In genomic region chr22:46800102-46800857, GRCh38 we compare ENCODE assay signal across 32 cellular contexts. TPM values are rescaled to one million over a fixed set of nuclear protein-coding genes. Genes with fewer than 3 reads are reported as not detected.
DNase-seq lines count a peak whose midpoint lies in the region; ATAC-seq, FAIRE-seq and TF ChIP-seq lines count a peak whose summit lies in the region.
"Had no signal": no experiment of that assay in that cellular context is flagged by ENCODE, and none has a peak within 500 bp of the region (broad histone marks: within the 10 kb centered on the region; RNA-seq: fewer than 3 reads in every experiment).

No MANE protein-coding gene starts in this region.

- CTCF ChIA-PET in naive thymus-derived CD4-positive, alpha-beta T cell (lab: Charles Lee) = interaction anchor here (0.9 to 6.5 kb wide), 7 partner anchors 9 to 433 kb away, joined by 3 to 70 read pairs (median 4); partner anchors contain the start of gene CERK

- FAIRE-seq in HTR-8/SVneo (lab: Jason Lieb, UNC) = no peak
- FAIRE-seq: GM19239, pancreas, RCC 7860 had no signal

- H3K4me3 ChIP-seq in coronary artery (no peak overlapping the region), thyroid gland (replicated peaks in 1 of 3) (no peak overlapping the region)
- H3K4me3 ChIP-seq in naive thymus-derived CD4-positive, alpha-beta T cell (ENCODE audit: low read length) = no peak overlapping the region
- H3K4me3 ChIP-seq: dorsolateral prefrontal cortex, gastrocnemius medialis, pancreas, smooth muscle cell, tibial nerve had no signal

- peaks cover 48% of the 10 kb centered on the region for H3K36me3 Mint-ChIP-seq in activated CD4-positive, alpha-beta T cell treated with anti-CD3 and anti-CD28 coated beads, Interleukin-2, amount 10 ng/mL, durations not matched to agents 24 days and 14 days (ENCODE audit: low read depth)
- peaks cover 8 to 32% (median 12%) of the 10 kb centered on the region in 5 donors for H3K36me3 Mint-ChIP-seq in naive thymus-derived CD4-positive, alpha-beta T cell

- H3K27me3 ChIP-seq in naive thymus-derived CD4-positive, alpha-beta T cell (ENCODE audit: control insufficient read depth in 2 of 2, insufficient read depth in 2 of 2, low read length in 2 of 2) = no peaks in the 10 kb centered on the region
- no peaks in the 10 kb centered on the region for H3K27me3 ChIP-seq in thyroid gland
- H3K27me3 ChIP-seq: dorsolateral prefrontal cortex, gastrocnemius medialis, pancreas, tibial nerve had no signal

- H3K27ac ChIP-seq in coronary artery = no peak overlapping the region
- no peak overlapping the region for H3K27ac ChIP-seq in naive thymus-derived CD4-positive, alpha-beta T cell (ENCODE audit: low read depth, low read length)
- H3K27ac ChIP-seq in thyroid gland = peak overlapping the region in 2 of 3 donors; percentile 62 to 66
- H3K27ac ChIP-seq: 22Rv1, C4-2B, gastrocnemius medialis, pancreas had no signal

- POLR2A ChIA-PET in naive thymus-derived CD4-positive, alpha-beta T cell (lab: Charles Lee) = interaction anchor here (0.6 to 1.2 kb wide), 4 partner anchors 9 to 87 kb away, joined by 3 to 5 read pairs (median 3); partner anchors contain the start of gene TBC1D22A

- TF ChIP-seq CTCF in coronary artery (IDR thresholded peaks at IDR 0.05) (no peak), thyroid gland (IDR thresholded peaks at IDR 0.05) (no peak)

- no peak for ATAC-seq in naive thymus-derived CD4-positive, alpha-beta T cell
- ATAC-seq in GM19452 (IDR thresholded peaks at IDR 0.05; ENCODE audit: unreplicated experiment) = no peak
- ATAC-seq: activated CD4-positive, alpha-beta T cell treated with anti-CD3 and anti-CD28 coated beads for 36 hours; activated T-cell treated with anti-CD3 and anti-CD28 coated beads, Interleukin-2, amount 50 U/mL, for 4 hours; gastrocnemius medialis; pancreas had no signal

- no peaks in the 10 kb centered on the region for H3K9me3 Mint-ChIP-seq in activated CD4-positive, alpha-beta T cell treated with anti-CD3 and anti-CD28 coated beads, Interleukin-2, amount 10 ng/mL, durations not matched to agents 24 days and 14 days
- H3K9me3 Mint-ChIP-seq in naive thymus-derived CD4-positive, alpha-beta T cell = no peaks in the 10 kb centered on the region
- H3K9me3 Mint-ChIP-seq: activated T-cell treated with anti-CD3 and anti-CD28 coated beads, Interleukin-2, amount 50 U/mL, for 4 hours; central memory CD8-positive, alpha-beta T cell; nephron progenitor cell had no signal

- peak overlapping the region; percentile 2 for H3K27ac Mint-ChIP-seq in activated CD4-positive, alpha-beta T cell treated with anti-CD3 and anti-CD28 coated beads, Interleukin-2, amount 10 ng/mL, durations not matched to agents 24 days and 14 days
- H3K27ac Mint-ChIP-seq in naive thymus-derived CD4-positive, alpha-beta T cell = peak overlapping the region in 5 of 9 donors; percentile 11 to 73 (median 48)
- H3K27ac Mint-ChIP-seq: activated CD4-positive, alpha-beta T cell treated with anti-CD3 and anti-CD28 coated beads for 36 hours; nephron progenitor cell had no signal

- WGBS in thyroid gland, 2 donors = 96 to 97% methylated on average over 19 of the region's 19 CpGs

- H3K36me3 ChIP-seq in naive thymus-derived CD4-positive, alpha-beta T cell (ENCODE audit: control insufficient read depth in 2 of 3, insufficient read depth in 3 of 3, low read length in 3 of 3) = peaks cover 6 to 67% (median 16%) of the 10 kb centered on the region in 3 experiments
- peaks cover 0 to 10% of the 10 kb centered on the region in 2 donors for H3K36me3 ChIP-seq in thyroid gland

- peaks cover 8 to 9% of the 10 kb centered on the region in 2 donors for H3K4me1 ChIP-seq in naive thymus-derived CD4-positive, alpha-beta T cell (ENCODE audit: control insufficient read depth in 2 of 2, insufficient read depth in 2 of 2, low read length in 2 of 2)
- peaks cover 27 to 33% of the 10 kb centered on the region in 2 donors for H3K4me1 ChIP-seq in thyroid gland
- H3K4me1 ChIP-seq: pancreas had no signal

- no peak overlapping the region for H3K4me3 Mint-ChIP-seq in activated CD4-positive, alpha-beta T cell treated with anti-CD3 and anti-CD28 coated beads, Interleukin-2, amount 10 ng/mL, durations not matched to agents 24 days and 14 days
- no peak overlapping the region for H3K4me3 Mint-ChIP-seq in naive thymus-derived CD4-positive, alpha-beta T cell
- H3K4me3 Mint-ChIP-seq: activated CD4-positive, alpha-beta T cell treated with anti-CD3 and anti-CD28 coated beads for 36 hours; activated T-cell treated with anti-CD3 and anti-CD28 coated beads, Interleukin-2, amount 50 U/mL, for 4 hours; central memory CD8-positive, alpha-beta T cell; nephron progenitor cell had no signal

- intact Hi-C loops in activated CD4-positive, alpha-beta T cell treated with anti-CD3 and anti-CD28 coated beads, Interleukin-2, amount 10 ng/mL, durations not matched to agents 24 days and 14 days (cut with micrococcal nuclease) = no loop called here
- intact Hi-C loops in naive thymus-derived CD4-positive, alpha-beta T cell (cut with micrococcal nuclease) = loop anchor here in 1 of 2 donors (5.0 kb wide), 1 partner anchor 118 kb away; no protein-coding TSS in a partner anchor
- intact Hi-C loops in thyroid gland (cut with DNase I) = loop anchor here (5.0 to 10.0 kb wide), 2 partner anchors 43 to 225 kb away; no protein-coding TSS in a partner anchor

- peaks cover 20% of the 10 kb centered on the region for H3K4me1 Mint-ChIP-seq in activated CD4-positive, alpha-beta T cell treated with anti-CD3 and anti-CD28 coated beads, Interleukin-2, amount 10 ng/mL, durations not matched to agents 24 days and 14 days
- H3K4me1 Mint-ChIP-seq in naive thymus-derived CD4-positive, alpha-beta T cell = peaks cover 11 to 48% (median 34%) of the 10 kb centered on the region in 7 donors

- TF ChIP-seq POLR2A in thyroid gland (IDR thresholded peaks at IDR 0.05) = no peak

- no peaks in the 10 kb centered on the region for H3K9me3 ChIP-seq in naive thymus-derived CD4-positive, alpha-beta T cell (ENCODE audit: control insufficient read depth in 2 of 3, low read length in 3 of 3)
- H3K9me3 ChIP-seq in thyroid gland = no peaks in the 10 kb centered on the region
- H3K9me3 ChIP-seq: gastrocnemius medialis, pancreas, tibial nerve had no signal

- peak; percentile 50 for DNase-seq in activated CD4-positive, alpha-beta T cell treated with anti-CD3 and anti-CD28 coated beads, Interleukin-2, amount 10 ng/mL, durations not matched to agents 24 days and 14 days
- DNase-seq in activated CD4-positive, alpha-beta T cell treated with anti-CD3 and anti-CD28 coated beads, Interleukin-2, amount 50 U/mL, for 4 hours = no peak
- DNase-seq in coronary artery (ENCODE audit: low spot score) (peak; percentile 55), thyroid gland (no peak), HTR-8/SVneo (ENCODE audit: insufficient read length, low spot score) (no peak)
- no peak for DNase-seq in naive thymus-derived CD4-positive, alpha-beta T cell
- DNase-seq in effector CD8-positive, alpha-beta T cell (lab: John Stamatoyannopoulos, UW) = no peak
- DNase-seq: activated CD4-positive, alpha-beta T cell treated with anti-CD3 and anti-CD28 coated beads for 36 hours; activated naive CD4-positive, alpha-beta T cell treated with Interleukin-2 at 50 U/mL for 16 hours; activated T-cell treated with anti-CD3 and anti-CD28 coated beads, Interleukin-2, amount 50 U/mL, for 4 hours; gastrocnemius medialis; KG1; mammary epithelial cell; NCI-H1092 treated with DMSO at 0.1 percent for 48 hours; NCI-H187; NCI-H2171; NCI-H510A; nephron progenitor cell; retina; SHP77 treated with DMSO at 0.1 percent for 48 hours; stimulated activated CD4-positive, alpha-beta T cell treated with anti-CD3 and anti-CD28 coated beads, Interleukin-1b, Interleukin-23, amount 100 ng/mL, for 48 hours; T-helper 9 cell had no signal

- H3K27me3 Mint-ChIP-seq in activated CD4-positive, alpha-beta T cell treated with anti-CD3 and anti-CD28 coated beads, Interleukin-2, amount 10 ng/mL, durations not matched to agents 24 days and 14 days = no peaks in the 10 kb centered on the region
- no peaks in the 10 kb centered on the region for H3K27me3 Mint-ChIP-seq in naive thymus-derived CD4-positive, alpha-beta T cell
- H3K27me3 Mint-ChIP-seq: activated CD4-positive, alpha-beta T cell treated with anti-CD3 and anti-CD28 coated beads for 36 hours; central memory CD8-positive, alpha-beta T cell had no signal

RNA-seq across cellular contexts. Expression of gene TBC1D22A, which starts 37.8 kb away (rescaled TPM):
- 39.2 and 41.0 TPM in 2 replicates for total RNA-seq in activated CD4-positive, alpha-beta T cell treated with anti-CD3 and anti-CD28 coated beads, Interleukin-2, amount 10 ng/mL, durations not matched to agents 24 days and 14 days
- 10 to 100 TPM; 37.5 to 50.1 (median 43.4) TPM for total RNA-seq in naive thymus-derived CD4-positive, alpha-beta T cell
- 10 to 100 TPM; 18.6 to 25.3 TPM for polyA plus RNA-seq in naive thymus-derived CD4-positive, alpha-beta T cell
- total RNA-seq in thyroid gland = 10 to 100 TPM; 26.7 to 34.6 (median 33.2) TPM

Comparison
In these comparisons a context has a peak if more than half of its experiments do, and no peak if none do; other contexts are left out.
1. DNase-seq: peak in activated CD4-positive, alpha-beta T cell treated with anti-CD3 and anti-CD28 coated beads, Interleukin-2, amount 10 ng/mL, durations not matched to agents 24 days and 14 days (single experiment) and coronary artery (single experiment); none in activated CD4-positive, alpha-beta T cell treated with anti-CD3 and anti-CD28 coated beads, Interleukin-2, amount 50 U/mL, for 4 hours (0 of 2), naive thymus-derived CD4-positive, alpha-beta T cell (0 of 9), thyroid gland (0 of 2), HTR-8/SVneo (single experiment) and effector CD8-positive, alpha-beta T cell (single experiment).
2. H3K27ac ChIP-seq: peak in thyroid gland (2 of 3); none in coronary artery (0 of 2) and naive thymus-derived CD4-positive, alpha-beta T cell (single experiment).